In genomic region chr18:54679318-54680149, GRCh38 we compare ENCODE assay signal across 8 cellular contexts.
DNase-seq lines count a peak whose midpoint lies in the region; ATAC-seq and TF ChIP-seq lines count a peak whose summit lies in the region.

No MANE protein-coding gene starts in this region.

- peaks cover 3% of the 10 kb centered on the region for H3K27me3 Mint-ChIP-seq in chondrocyte (ENCODE audit: low read depth)
- H3K27me3 Mint-ChIP-seq in activated naive CD4-positive, alpha-beta T cell treated with anti-CD3 and anti-CD28 coated beads, Interleukin-2, amount 10 ng/mL, durations not matched to agents 7 days and 5 days = peaks cover 7% of the 10 kb centered on the region

- H3K4me1 Mint-ChIP-seq in chondrocyte (ENCODE audit: low read depth) = peaks cover 6% of the 10 kb centered on the region
- peaks cover 2% of the 10 kb centered on the region for H3K4me1 Mint-ChIP-seq in activated naive CD4-positive, alpha-beta T cell treated with anti-CD3 and anti-CD28 coated beads, Interleukin-2, amount 10 ng/mL, durations not matched to agents 7 days and 5 days

- peaks cover 6% of the 10 kb centered on the region for H3K9me3 Mint-ChIP-seq in chondrocyte (ENCODE audit: low read depth)
- no peaks in the 10 kb centered on the region for H3K9me3 Mint-ChIP-seq in activated naive CD4-positive, alpha-beta T cell treated with anti-CD3 and anti-CD28 coated beads, Interleukin-2, amount 10 ng/mL, durations not matched to agents 7 days and 5 days

- TF ChIP-seq CTCF in chondrocyte (IDR thresholded peaks at IDR 0.05) = peak; percentile 91

- H3K36me3 Mint-ChIP-seq in chondrocyte (ENCODE audit: low read depth) = no peaks in the 10 kb centered on the region
- no peaks in the 10 kb centered on the region for H3K36me3 Mint-ChIP-seq in activated naive CD4-positive, alpha-beta T cell treated with anti-CD3 and anti-CD28 coated beads, Interleukin-2, amount 10 ng/mL, durations not matched to agents 7 days and 5 days

- CTCF ChIA-PET in activated naive CD4-positive, alpha-beta T cell treated with anti-CD3 and anti-CD28 coated beads, Interleukin-2, amount 10 ng/mL, durations not matched to agents 7 days and 5 days (lab: Charles Lee) = interaction anchor here (0.7 to 3.4 kb wide), 7 partner anchors 235 to 307 kb away, joined by 3 to 25 read pairs (median 3); no protein-coding TSS in a partner anchor

- H3K4me3 Mint-ChIP-seq in chondrocyte (ENCODE audit: unreplicated experiment) = no peak overlapping the region
- no peak overlapping the region for H3K4me3 Mint-ChIP-seq in activated naive CD4-positive, alpha-beta T cell treated with anti-CD3 and anti-CD28 coated beads, Interleukin-2, amount 10 ng/mL, durations not matched to agents 7 days and 5 days

- DNase-seq in NCI-H2107 treated with DMSO at 0.1 percent for 48 hours (lab: John Stamatoyannopoulos, UW; ENCODE audit: unreplicated experiment) (peak; percentile 5), NCI-H2107 (lab: John Stamatoyannopoulos, UW) (no peak), NOMO-1 (lab: John Stamatoyannopoulos, UW; ENCODE audit: unreplicated experiment in 2 of 2) (peak; percentile 11 to 54), chondrocyte (ENCODE audit: low spot score) (no peak), medulla oblongata (ENCODE audit: extremely low spot score) (peak; percentile 78)
- DNase-seq in activated naive CD4-positive, alpha-beta T cell treated with anti-CD3 and anti-CD28 coated beads, Interleukin-2, amount 10 ng/mL, durations not matched to agents 7 days and 5 days = no peak
- DNase-seq in activated CD4-positive, alpha-beta T cell treated with anti-CD3 and anti-CD28 coated beads for 48 hours = no peak

- no peak overlapping the region for H3K27ac Mint-ChIP-seq in chondrocyte (ENCODE audit: unreplicated experiment)
- H3K27ac Mint-ChIP-seq in activated naive CD4-positive, alpha-beta T cell treated with anti-CD3 and anti-CD28 coated beads, Interleukin-2, amount 10 ng/mL, durations not matched to agents 7 days and 5 days = no peak overlapping the region

- peak; percentile 60 for ATAC-seq in HG03354 (IDR thresholded peaks at IDR 0.05; ENCODE audit: poor library complexity, severe bottlenecking, unreplicated experiment)

Comparison
In these comparisons a context has a peak if more than half of its experiments do, and no peak if none do; other contexts are left out.
1. DNase-seq: peak in NCI-H2107 treated with DMSO at 0.1 percent for 48 hours (single experiment), NOMO-1 (2 of 2) and medulla oblongata (single experiment); none in NCI-H2107 (single experiment), chondrocyte (single experiment), activated naive CD4-positive, alpha-beta T cell treated with anti-CD3 and anti-CD28 coated beads, Interleukin-2, amount 10 ng/mL, durations not matched to agents 7 days and 5 days (single experiment) and activated CD4-positive, alpha-beta T cell treated with anti-CD3 and anti-CD28 coated beads for 48 hours (single experiment).